ENCODE assay signal across 7 cellular contexts in genomic region chr12:6322969-6323339, GRCh38. TPM values are rescaled to one million over a fixed set of nuclear protein-coding genes. Genes with fewer than 3 reads are reported as not detected.
DNase-seq lines count a peak whose midpoint lies in the region; ATAC-seq and TF ChIP-seq lines count a peak whose summit lies in the region.

No MANE protein-coding gene starts in this region.

- 26 to 35% methylated on average over 2 of the region's 2 CpGs for WGBS in esophagus, 2 donors

- no peaks in the 10 kb centered on the region for H3K9me3 Mint-ChIP-seq in stimulated activated naive CD8-positive, alpha-beta T cell treated with anti-CD3 and anti-CD28 coated beads, Interleukin-15, Interleukin-2, amounts not matched to agents 100 ng/mL and 50 ng/mL, for 24 hours

- no peak for TF ChIP-seq CTCF in Loucy (conservative IDR thresholded peaks at IDR 0.05; ENCODE audit: low read length)

- 0 out of 2 replicates have a peak, but pooled peaks cover 4% of the 10 kb centered on the region for H3F3A ChIP-seq in Loucy (ENCODE audit: low read depth)

- H3K36me3 Mint-ChIP-seq in stimulated activated naive CD8-positive, alpha-beta T cell treated with anti-CD3 and anti-CD28 coated beads, Interleukin-15, Interleukin-2, amounts not matched to agents 100 ng/mL and 50 ng/mL, for 24 hours (ENCODE audit: low read depth), result no peaks in the 10 kb centered on the region

- peaks cover 17% of the 10 kb centered on the region for H3K4me1 ChIP-seq in Loucy (ENCODE audit: insufficient read depth, low read length, poor library complexity, severe bottlenecking)
- H3K4me1 ChIP-seq in esophagus (ENCODE audit: control insufficient read depth in 2 of 2, insufficient read depth in 2 of 2, low read length in 1 of 2), result peaks cover 2 to 13% of the 10 kb centered on the region in 2 donors

- H3K27me3 ChIP-seq in Loucy (ENCODE audit: insufficient read depth, low read length, poor library complexity, severe bottlenecking), result no peaks in the 10 kb centered on the region
- no peaks in the 10 kb centered on the region for H3K27me3 ChIP-seq in esophagus (ENCODE audit: control insufficient read depth in 1 of 2, insufficient read depth in 2 of 2, low read length in 2 of 2)

- no peak for DNase-seq in ecto neural progenitor cell (ENCODE audit: low spot score)
- DNase-seq in DMS53 (lab: John Stamatoyannopoulos, UW), result no peak
- DNase-seq in NCI-H2107 (lab: John Stamatoyannopoulos, UW), result no peak

- no peaks in the 10 kb centered on the region for H3K9me2 ChIP-seq in Loucy (replicated peaks; ENCODE audit: low read depth, low read length)

- peak; percentile 13 for ATAC-seq in GM21526 (IDR thresholded peaks at IDR 0.05; ENCODE audit: low FRiP score, unreplicated experiment)

- no peaks in the 10 kb centered on the region for H3K79me2 ChIP-seq in Loucy (ENCODE audit: insufficient read depth, low read length)

- peak overlapping the region; percentile 52 for H3K4me2 ChIP-seq in Loucy (ENCODE audit: low read depth, low read length, poor library complexity, severe bottlenecking)

- peak overlapping the region; percentile 26 for H3K9ac ChIP-seq in Loucy (ENCODE audit: low read depth, low read length, poor library complexity, severe bottlenecking)

- no peaks in the 10 kb centered on the region for H3K27me3 Mint-ChIP-seq in stimulated activated naive CD8-positive, alpha-beta T cell treated with anti-CD3 and anti-CD28 coated beads, Interleukin-15, Interleukin-2, amounts not matched to agents 100 ng/mL and 50 ng/mL, for 24 hours

- H3K36me3 ChIP-seq in Loucy (ENCODE audit: insufficient read depth, low read length), result peaks cover 5% of the 10 kb centered on the region; the same call in 1 of the 2 replicates
- peaks cover 0 to 23% of the 10 kb centered on the region in 2 donors for H3K36me3 ChIP-seq in esophagus (ENCODE audit: control insufficient read depth in 2 of 2, insufficient read depth in 2 of 2, low read length in 1 of 2)

- peak overlapping the region; percentile 69 for H3K4me3 Mint-ChIP-seq in stimulated activated naive CD8-positive, alpha-beta T cell treated with anti-CD3 and anti-CD28 coated beads, Interleukin-15, Interleukin-2, amounts not matched to agents 100 ng/mL and 50 ng/mL, for 24 hours

- H3K9me3 ChIP-seq in Loucy (ENCODE audit: insufficient read depth, low read depth, low read length), result no peaks in the 10 kb centered on the region
- no peaks in the 10 kb centered on the region for H3K9me3 ChIP-seq in esophagus (ENCODE audit: control insufficient read depth in 2 of 2, insufficient read depth in 1 of 2, low read depth in 1 of 2, low read length in 1 of 2)

- H3K27ac Mint-ChIP-seq in stimulated activated naive CD8-positive, alpha-beta T cell treated with anti-CD3 and anti-CD28 coated beads, Interleukin-15, Interleukin-2, amounts not matched to agents 100 ng/mL and 50 ng/mL, for 24 hours, result peak overlapping the region; percentile 90

- H3K27ac ChIP-seq in esophagus (ENCODE audit: low read depth in 2 of 2, low read length in 1 of 2), result peak overlapping the region; percentile 43 to 71

- peaks cover 59% of the 10 kb centered on the region for H3K4me1 Mint-ChIP-seq in stimulated activated naive CD8-positive, alpha-beta T cell treated with anti-CD3 and anti-CD28 coated beads, Interleukin-15, Interleukin-2, amounts not matched to agents 100 ng/mL and 50 ng/mL, for 24 hours (ENCODE audit: low read depth)

- no peak overlapping the region for H2AFZ ChIP-seq in Loucy (ENCODE audit: low read length)

- no peak overlapping the region for H3K4me3 ChIP-seq in Loucy (ENCODE audit: low read length, poor library complexity, severe bottlenecking)
- H3K4me3 ChIP-seq in esophagus (ENCODE audit: low read depth in 1 of 2, low read length in 2 of 2), result no peak overlapping the region

- H4K20me1 ChIP-seq in Loucy (ENCODE audit: insufficient read depth, low read length, poor library complexity, severe bottlenecking), result no peaks in the 10 kb centered on the region

RNA-seq across cellular contexts. Expression of gene PLEKHG6, which starts 12.5 kb away (rescaled TPM):
- 10 to 100 TPM; 25.0 to 70.3 TPM for polyA plus RNA-seq in esophagus

RNA-seq across cellular contexts. Expression of gene TNFRSF1A, which starts 18.9 kb away (rescaled TPM):
- polyA plus RNA-seq in esophagus, result 10 to 100 TPM; 41.7 to 71.4 TPM

RNA-seq across cellular contexts. Expression of gene SCNN1A, which starts 52.4 kb away (rescaled TPM):
- polyA plus RNA-seq in esophagus, result 100 to 1,000 TPM in 1 of 2 donors, 10 to 100 TPM in 1; 98.7 to 126 TPM
